In genomic region chr10:121956111-121957061, GRCh38 we compare ENCODE assay signal across 15 cellular contexts. TPM values are rescaled to one million over a fixed set of nuclear protein-coding genes. Genes with fewer than 3 reads are reported as not detected.
DNase-seq lines count a peak whose midpoint lies in the region; ATAC-seq and TF ChIP-seq lines count a peak whose summit lies in the region.
"Had no signal": no experiment of that assay in that cellular context is flagged by ENCODE, and none has a peak within 500 bp of the region (broad histone marks: within the 10 kb centered on the region; RNA-seq: fewer than 3 reads in every experiment).

No MANE protein-coding gene starts in this region.

- CTCF ChIA-PET in MCF 10A (lab: Yijun Ruan, JAX), result no interaction called here

- no peaks in the 10 kb centered on the region for H3K4me1 ChIP-seq in breast epithelium
- H3K4me1 ChIP-seq: colonic mucosa had no signal

- POLR2A ChIA-PET in MCF 10A (lab: Yijun Ruan, JAX), result interaction anchor here (0.8 to 0.9 kb wide), 2 partner anchors 11 to 28 kb away, joined by 4 to 5 read pairs; partner anchors contain the start of gene ATE1

- no peaks in the 10 kb centered on the region for H3K9me3 Mint-ChIP-seq in MCF 10A (ENCODE audit: unreplicated experiment)

- ATAC-seq in SK-N-SH treated with all-trans-retinoic acid at 6 μM for 48 hours (peak; percentile 53; the same call in 2 of the 3 replicates), HG03378 (IDR thresholded peaks at IDR 0.05; ENCODE audit: unreplicated experiment) (no peak), HG03439 (IDR thresholded peaks at IDR 0.05; ENCODE audit: unreplicated experiment) (no peak)
- ATAC-seq: left ventricle myocardium superior had no signal

- no peaks in the 10 kb centered on the region for H3K9me3 ChIP-seq in breast epithelium
- H3K9me3 ChIP-seq: colonic mucosa had no signal

- H3K4me3 Mint-ChIP-seq in MCF 10A (ENCODE audit: unreplicated experiment), result no peak overlapping the region
- H3K4me3 Mint-ChIP-seq: B cell had no signal

- no peak for TF ChIP-seq CTCF in MCF 10A (IDR thresholded peaks at IDR 0.05; ENCODE audit: unreplicated experiment)
- TF ChIP-seq CTCF in breast epithelium (IDR thresholded peaks at IDR 0.05), result no peak
- TF ChIP-seq CTCF in fibroblast of mammary gland (conservative IDR thresholded peaks at IDR 0.05; ENCODE audit: control insufficient read depth, insufficient read depth, low read depth, low read length), result no peak

- BruUV-seq in MCF 10A (replicated peaks; lab: Mats Ljungman, UMichigan), result no TSS peak

- peak; percentile 61 for DNase-seq in MCF 10A (ENCODE audit: unreplicated experiment)
- no peak for DNase-seq in breast epithelium (ENCODE audit: low spot score in 2 of 2)
- DNase-seq in fibroblast of mammary gland (ENCODE audit: low read depth), result peak; percentile 75
- no peak for DNase-seq in inferior parietal cortex (ENCODE audit: extremely low spot score)
- DNase-seq in NOMO-1 (lab: John Stamatoyannopoulos, UW; ENCODE audit: unreplicated experiment in 2 of 2), result no peak
- DNase-seq: activated CD4-positive, CD25-positive, alpha-beta regulatory T cell treated with anti-CD3 and anti-CD28 coated beads, Interleukin-2, amount 50 U/mL, for 72 hours; activated effector memory CD4-positive, alpha-beta T cell treated with Interleukin-2 at 50 U/mL for 16 hours; colonic mucosa; GDM1; left ventricle myocardium superior; NCI-H2029 had no signal

- no peak for TF ChIP-seq POLR2A in breast epithelium (IDR thresholded peaks at IDR 0.05)

- peaks cover 39% of the 10 kb centered on the region for H3K36me3 Mint-ChIP-seq in MCF 10A (ENCODE audit: insufficient read depth, unreplicated experiment)

- no peak overlapping the region for H3K27ac ChIP-seq in breast epithelium
- H3K27ac ChIP-seq: colonic mucosa had no signal

- H3K4me1 Mint-ChIP-seq in MCF 10A (ENCODE audit: insufficient read depth, unreplicated experiment), result peaks cover 22% of the 10 kb centered on the region
- H3K4me1 Mint-ChIP-seq: B cell had no signal

- H3K27me3 ChIP-seq in breast epithelium, result no peaks in the 10 kb centered on the region
- H3K27me3 ChIP-seq: colonic mucosa had no signal

- no peaks in the 10 kb centered on the region for H3K27me3 Mint-ChIP-seq in MCF 10A (ENCODE audit: insufficient read depth, unreplicated experiment)
- H3K27me3 Mint-ChIP-seq: B cell had no signal

- intact Hi-C loops in MCF 10A (cut with micrococcal nuclease), result no loop called here
- intact Hi-C loops in breast epithelium (cut with DNase I; ENCODE audit: low total_unique reads), result no loop called here

- H3K27ac Mint-ChIP-seq in MCF 10A (ENCODE audit: low read depth, unreplicated experiment), result peak overlapping the region; percentile 46
- H3K27ac Mint-ChIP-seq: B cell had no signal

- H3K4me3 ChIP-seq in breast epithelium, result no peak overlapping the region
- H3K4me3 ChIP-seq in fibroblast of mammary gland (ENCODE audit: control insufficient read depth, low read depth, low read length), result no peak overlapping the region
- H3K4me3 ChIP-seq: colonic mucosa had no signal

- H3K36me3 ChIP-seq in breast epithelium, result no peaks in the 10 kb centered on the region
- H3K36me3 ChIP-seq: colonic mucosa had no signal

TF ChIP-seq in SK-N-SH treated with all-trans-retinoic acid at 6 μM for 48 hours, 23 proteins besides CTCF, POLR2A, EP300 and RAD21:
- TF ChIP-seq ISL1 (CRISPR knock-in tag; IDR thresholded peaks at IDR 0.05) (no peak), ZNF70 (CRISPR knock-in tag; IDR thresholded peaks at IDR 0.05) (no peak), ZFP30 (CRISPR knock-in tag; IDR thresholded peaks at IDR 0.05) (no peak), RARB (CRISPR knock-in tag; IDR thresholded peaks at IDR 0.05) (no peak), PPARA (CRISPR knock-in tag; IDR thresholded peaks at IDR 0.05; ENCODE audit: borderline replicate concordance) (no peak), TCF4 (CRISPR knock-in tag; IDR thresholded peaks at IDR 0.05; ENCODE audit: borderline replicate concordance) (no peak), ESRRG (CRISPR knock-in tag; IDR thresholded peaks at IDR 0.05) (no peak), POU6F1 (CRISPR knock-in tag; IDR thresholded peaks at IDR 0.05; ENCODE audit: borderline replicate concordance, low read depth) (no peak), ZNF565 (CRISPR knock-in tag; conservative IDR thresholded peaks at IDR 0.05; ENCODE audit: low read depth) (no peak), ZFP3 (CRISPR knock-in tag; IDR thresholded peaks at IDR 0.05) (no peak), ARNTL (CRISPR knock-in tag; IDR thresholded peaks at IDR 0.05; ENCODE audit: borderline replicate concordance, low read depth) (no peak), CSRNP3 (CRISPR knock-in tag; IDR thresholded peaks at IDR 0.05) (no peak), CSDC2 (CRISPR knock-in tag; IDR thresholded peaks at IDR 0.05) (no peak)

RNA-seq across cellular contexts. Expression of gene NSMCE4A, which starts 18.6 kb away (rescaled TPM):
- total RNA-seq in MCF 10A (2022) (24.5 and 30.2 TPM in 2 replicates), breast epithelium (100 to 1,000 TPM in 2 of 3 donors, 10 to 100 TPM in 1; 72.2 to 120 (median 119) TPM)

RNA-seq across cellular contexts. Expression of gene ATE1, which starts 28.6 kb away (rescaled TPM):
- total RNA-seq in MCF 10A (2022) (33.1 and 40.4 TPM in 2 replicates), breast epithelium (10 to 100 TPM; 25.0 to 46.8 (median 29.5) TPM)

RNA-seq across cellular contexts. Expression of gene TACC2, which starts 32.6 kb away (rescaled TPM):
- total RNA-seq in MCF 10A (2022) (66.8 and 89.0 TPM in 2 replicates), breast epithelium (10 to 100 TPM; 26.1 to 30.5 (median 28.5) TPM)
- total RNA-seq: B cell had no signal

Comparison
In these comparisons a context has a peak if more than half of its experiments do, and no peak if none do; other contexts are left out.
1. DNase-seq: peak in MCF 10A (single experiment) and fibroblast of mammary gland (single experiment); none in breast epithelium (0 of 2), inferior parietal cortex (single experiment) and NOMO-1 (0 of 2).